In the genomic region with DNA sequence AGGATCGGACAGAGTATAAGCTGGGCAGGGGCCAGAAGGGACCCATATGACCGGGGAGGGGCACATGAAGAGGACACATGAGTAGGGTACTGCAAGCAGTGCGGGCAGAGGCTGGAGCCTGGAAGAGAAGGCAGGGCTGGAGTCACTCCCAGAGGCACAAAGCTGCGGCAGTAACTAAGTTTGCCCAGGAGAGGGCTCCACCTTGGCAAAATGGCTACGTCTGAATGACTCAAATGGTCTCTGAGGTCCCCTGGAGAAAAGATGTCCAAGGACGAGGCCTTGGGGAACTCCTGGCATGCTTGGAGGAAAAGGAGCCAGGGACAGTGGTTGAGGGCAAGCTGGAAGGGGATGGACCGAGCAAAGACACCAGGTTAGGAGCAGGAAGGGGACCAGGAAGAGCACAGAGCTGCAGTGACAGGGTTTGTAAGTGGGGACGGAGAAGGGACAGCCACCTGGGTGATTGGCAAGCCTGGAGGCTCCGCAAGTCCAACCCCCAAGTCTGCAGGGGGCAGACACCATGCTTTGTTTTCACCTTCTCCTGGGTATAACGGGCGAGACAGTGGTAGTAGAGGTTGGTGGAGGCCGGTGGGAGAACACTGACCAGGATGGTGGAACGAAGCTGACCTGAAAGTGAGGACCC, we compare ENCODE assay signal across 1 cellular context.
TF ChIP-seq lines count a peak whose summit lies in the region.

No MANE protein-coding gene starts in this region.

TF ChIP-seq in HEK293, 187 proteins besides CTCF, POLR2A, EP300 and RAD21 (continued from another document):
- no peak for TF ChIP-seq ZNF624 (tag by site-specific recombination; IDR thresholded peaks at IDR 0.05)
- TF ChIP-seq ZNF843 (tag by site-specific recombination; IDR thresholded peaks at IDR 0.05) = no peak
- TF ChIP-seq, protein P1, sequence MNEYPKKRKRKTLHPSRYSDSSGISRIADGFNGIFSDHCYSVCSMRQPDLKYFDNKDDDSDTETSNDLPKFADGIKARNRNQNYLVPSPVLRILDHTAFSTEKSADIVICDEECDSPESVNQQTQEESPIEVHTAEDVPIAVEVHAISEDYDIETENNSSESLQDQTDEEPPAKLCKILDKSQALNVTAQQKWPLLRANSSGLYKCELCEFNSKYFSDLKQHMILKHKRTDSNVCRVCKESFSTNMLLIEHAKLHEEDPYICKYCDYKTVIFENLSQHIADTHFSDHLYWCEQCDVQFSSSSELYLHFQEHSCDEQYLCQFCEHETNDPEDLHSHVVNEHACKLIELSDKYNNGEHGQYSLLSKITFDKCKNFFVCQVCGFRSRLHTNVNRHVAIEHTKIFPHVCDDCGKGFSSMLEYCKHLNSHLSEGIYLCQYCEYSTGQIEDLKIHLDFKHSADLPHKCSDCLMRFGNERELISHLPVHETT (tag by site-specific recombination; IDR thresholded peaks at IDR 0.05) = no peak
